3 cellular contexts compared by ENCODE assay signal in genomic region chr1:170369417-170369816, GRCh38.
TF ChIP-seq lines count a peak whose summit lies in the region.

No MANE protein-coding gene starts in this region.

TF ChIP-seq in SK-N-SH, 30 proteins besides CTCF, POLR2A, EP300 and RAD21 (continues in another document):
- no peak for TF ChIP-seq USF1 (IDR thresholded peaks at IDR 0.05; ENCODE audit: borderline replicate concordance, low read depth)
- no peak for TF ChIP-seq GATA2 (CRISPR knock-in tag; IDR thresholded peaks at IDR 0.05)
- TF ChIP-seq PBX3 (IDR thresholded peaks at IDR 0.05) = no peak
- TF ChIP-seq YY1 (IDR thresholded peaks at IDR 0.05; ENCODE audit: low read depth) = no peak
- no peak for TF ChIP-seq IRF3 (IDR thresholded peaks at IDR 0.05; ENCODE audit: low read depth, low read length)
- TF ChIP-seq REST (IDR thresholded peaks at IDR 0.05; ENCODE audit: low read depth, low read length) = no peak
- no peak for TF ChIP-seq MAX (IDR thresholded peaks at IDR 0.05; ENCODE audit: low read depth)
- TF ChIP-seq FOSL2 (IDR thresholded peaks at IDR 0.05; ENCODE audit: borderline replicate concordance, low read depth) = no peak
- no peak for TF ChIP-seq GABPA (IDR thresholded peaks at IDR 0.05; ENCODE audit: low read depth)
- TF ChIP-seq SIN3A (IDR thresholded peaks at IDR 0.05; ENCODE audit: borderline replicate concordance, low read depth, low read length) = no peak
- no peak for TF ChIP-seq ELF1 (IDR thresholded peaks at IDR 0.05)
- TF ChIP-seq JUND (IDR thresholded peaks at IDR 0.05) = no peak
- no peak for TF ChIP-seq FOXM1 (IDR thresholded peaks at IDR 0.05; ENCODE audit: low read depth)

TF ChIP-seq in SK-N-SH treated with all-trans-retinoic acid at 6 μM for 48 hours, 23 proteins besides CTCF, POLR2A, EP300 and RAD21:
- TF ChIP-seq TSHZ2 (CRISPR knock-in tag; IDR thresholded peaks at IDR 0.05) (no peak), CSDC2 (CRISPR knock-in tag; IDR thresholded peaks at IDR 0.05) (no peak), TOX (CRISPR knock-in tag; IDR thresholded peaks at IDR 0.05; ENCODE audit: borderline replicate concordance) (no peak), CSRNP3 (CRISPR knock-in tag; IDR thresholded peaks at IDR 0.05) (no peak), ZNF70 (CRISPR knock-in tag; IDR thresholded peaks at IDR 0.05) (no peak), ZFP30 (CRISPR knock-in tag; IDR thresholded peaks at IDR 0.05) (no peak), BACH2 (CRISPR knock-in tag; IDR thresholded peaks at IDR 0.05; ENCODE audit: borderline replicate concordance) (no peak), OSR1 (CRISPR knock-in tag; IDR thresholded peaks at IDR 0.05) (no peak), PATZ1 (CRISPR knock-in tag; IDR thresholded peaks at IDR 0.05; ENCODE audit: borderline replicate concordance) (no peak), CREB5 (CRISPR knock-in tag; IDR thresholded peaks at IDR 0.05; ENCODE audit: low read depth) (no peak), GLIS3 (CRISPR knock-in tag; IDR thresholded peaks at IDR 0.05) (no peak), ISL1 (CRISPR knock-in tag; IDR thresholded peaks at IDR 0.05) (no peak), ARNTL (CRISPR knock-in tag; IDR thresholded peaks at IDR 0.05; ENCODE audit: borderline replicate concordance, low read depth) (no peak), TCF4 (CRISPR knock-in tag; IDR thresholded peaks at IDR 0.05; ENCODE audit: borderline replicate concordance) (no peak), ZFP3 (CRISPR knock-in tag; IDR thresholded peaks at IDR 0.05) (no peak), PPARA (CRISPR knock-in tag; IDR thresholded peaks at IDR 0.05; ENCODE audit: borderline replicate concordance) (no peak), ZNF565 (CRISPR knock-in tag; conservative IDR thresholded peaks at IDR 0.05; ENCODE audit: low read depth) (no peak), SNAI2 (CRISPR knock-in tag; IDR thresholded peaks at IDR 0.05) (no peak), ESRRG (CRISPR knock-in tag; IDR thresholded peaks at IDR 0.05) (no peak)

TF ChIP-seq in IMR-90, 13 proteins besides CTCF, POLR2A, EP300 and RAD21:
- TF ChIP-seq CHD1 (IDR thresholded peaks at IDR 0.05; ENCODE audit: low read depth, low read length) = no peak
- TF ChIP-seq SMC3 (IDR thresholded peaks at IDR 0.05; ENCODE audit: low read depth, low read length) = no peak
- no peak for TF ChIP-seq RFX5 (IDR thresholded peaks at IDR 0.05; ENCODE audit: low read depth, low read length)
